ENCODE assay signal across 3 cellular contexts in genomic region chr2:55233658-55233940, GRCh38.
TF ChIP-seq lines count a peak whose summit lies in the region.

No MANE protein-coding gene starts in this region.

TF ChIP-seq in H1, 55 proteins besides CTCF, POLR2A, EP300 and RAD21:
- TF ChIP-seq EGR1 (IDR thresholded peaks at IDR 0.05; ENCODE audit: borderline replicate concordance, low read depth, low read length) (no peak), ATF3 (IDR thresholded peaks at IDR 0.05; ENCODE audit: insufficient read depth, low read depth, low read length) (no peak), SIN3A (conservative IDR thresholded peaks at IDR 0.05 in 1 of 2, IDR thresholded peaks at IDR 0.05 in 1 of 2; ENCODE audit: low read depth in 1 of 2, low read length in 2 of 2) (no peak), SIX5 (IDR thresholded peaks at IDR 0.05; ENCODE audit: low read depth, low read length) (no peak), RFX5 (IDR thresholded peaks at IDR 0.05; ENCODE audit: borderline replicate concordance, low read depth, low read length) (no peak), MAX (IDR thresholded peaks at IDR 0.05) (no peak), SIRT6 (IDR thresholded peaks at IDR 0.05; ENCODE audit: low read length) (no peak), POU5F1 (IDR thresholded peaks at IDR 0.05; ENCODE audit: low read depth, low read length) (no peak), NRF1 (IDR thresholded peaks at IDR 0.05; ENCODE audit: low read depth, low read length) (no peak), HDAC6 (IDR thresholded peaks at IDR 0.05; ENCODE audit: low read depth, low read length) (no peak), TAF7 (optimal IDR thresholded peaks at IDR 0.05; ENCODE audit: borderline replicate concordance, low read depth, low read length) (no peak), RNF2 (IDR thresholded peaks at IDR 0.05; ENCODE audit: borderline replicate concordance, low read depth, low read length, missing control alignments, poor library complexity, severe bottlenecking) (no peak), CTBP2 (IDR thresholded peaks at IDR 0.05; ENCODE audit: borderline replicate concordance, insufficient read depth, insufficient read length, low read length) (no peak), SP2 (IDR thresholded peaks at IDR 0.05; ENCODE audit: low read length) (no peak; the same call in 1 of the 2 replicates), BACH1 (IDR thresholded peaks at IDR 0.05; ENCODE audit: low read length) (no peak), HDAC2 (IDR thresholded peaks at IDR 0.05; ENCODE audit: borderline replicate concordance in 1 of 2, low read depth in 2 of 2, low read length in 2 of 2) (no peak), NANOG (IDR thresholded peaks at IDR 0.05; ENCODE audit: insufficient read depth, low read depth, low read length, poor library complexity, severe bottlenecking) (no peak)

TF ChIP-seq in neural cell, 6 proteins besides CTCF, POLR2A, EP300 and RAD21:
- TF ChIP-seq POLR2AphosphoS5 (IDR thresholded peaks at IDR 0.05), result no peak
- no peak for TF ChIP-seq SMC3 (conservative IDR thresholded peaks at IDR 0.05; ENCODE audit: poor library complexity)
- no peak for TF ChIP-seq REST (IDR thresholded peaks at IDR 0.05; ENCODE audit: borderline replicate concordance)
- no peak for TF ChIP-seq EZH2 (IDR thresholded peaks at IDR 0.05; ENCODE audit: borderline replicate concordance, insufficient read depth, low read length, poor library complexity, severe bottlenecking)
- TF ChIP-seq TAF1 (IDR thresholded peaks at IDR 0.05; ENCODE audit: low read depth), result no peak
- TF ChIP-seq MXI1 (conservative IDR thresholded peaks at IDR 0.05; ENCODE audit: poor library complexity, severe bottlenecking), result no peak
TF ChIP-seq in neural cell: peak in this region for 0.

TF ChIP-seq in GM12891, 5 proteins besides CTCF, POLR2A, EP300 and RAD21:
- no peak for TF ChIP-seq PAX5 (IDR thresholded peaks at IDR 0.05; ENCODE audit: insufficient read depth, low read length, severe bottlenecking)
- no peak for TF ChIP-seq TAF1 (IDR thresholded peaks at IDR 0.05; ENCODE audit: low read depth, low read length)
- no peak for TF ChIP-seq SPI1 (IDR thresholded peaks at IDR 0.05; ENCODE audit: low read depth, low read length)
- TF ChIP-seq POLR2AphosphoS5 (IDR thresholded peaks at IDR 0.05; ENCODE audit: low read depth, low read length), result no peak
- no peak for TF ChIP-seq POU2F2 (IDR thresholded peaks at IDR 0.05; ENCODE audit: low read depth, low read length)
